1 cellular context compared by ENCODE assay signal in the genomic region with DNA sequence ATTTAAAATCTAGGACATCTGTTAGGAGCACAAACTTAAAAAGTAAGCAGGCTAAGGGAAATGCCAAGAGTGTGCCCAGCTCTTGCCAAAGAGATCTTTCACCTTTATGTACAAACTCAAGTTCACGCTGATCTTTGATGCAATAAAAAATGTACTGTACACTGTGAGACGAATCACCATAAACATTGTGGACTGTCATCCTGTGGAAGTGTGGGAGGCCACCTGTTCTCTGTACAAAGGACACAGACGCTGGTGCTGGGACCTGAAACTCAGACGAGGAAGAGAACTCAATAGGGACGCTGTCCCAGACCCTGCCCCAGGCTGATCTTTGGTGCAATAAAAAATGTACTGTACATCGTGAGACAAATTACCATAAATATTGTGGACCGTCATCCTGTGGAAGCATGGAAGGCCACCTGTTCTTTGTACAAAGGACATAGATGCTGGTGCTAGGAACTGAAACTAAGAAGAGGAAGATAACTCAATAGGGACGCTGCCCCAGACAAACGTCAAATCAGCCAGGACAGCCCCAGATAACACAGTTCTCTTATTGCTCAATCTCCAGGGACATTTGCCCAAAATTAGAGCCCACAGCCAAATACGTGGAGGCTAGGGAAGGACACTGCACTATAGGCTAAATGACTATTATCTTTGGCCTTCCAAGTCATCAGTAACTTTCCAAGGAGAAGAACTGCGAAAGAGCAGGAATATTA.
TF ChIP-seq lines count a peak whose summit lies in the region.

No MANE protein-coding gene starts in this region.

TF ChIP-seq in SK-N-SH treated with all-trans-retinoic acid at 6 μM for 48 hours, 23 proteins besides CTCF, POLR2A, EP300 and RAD21 (continued from another document):
- TF ChIP-seq, protein P1, sequence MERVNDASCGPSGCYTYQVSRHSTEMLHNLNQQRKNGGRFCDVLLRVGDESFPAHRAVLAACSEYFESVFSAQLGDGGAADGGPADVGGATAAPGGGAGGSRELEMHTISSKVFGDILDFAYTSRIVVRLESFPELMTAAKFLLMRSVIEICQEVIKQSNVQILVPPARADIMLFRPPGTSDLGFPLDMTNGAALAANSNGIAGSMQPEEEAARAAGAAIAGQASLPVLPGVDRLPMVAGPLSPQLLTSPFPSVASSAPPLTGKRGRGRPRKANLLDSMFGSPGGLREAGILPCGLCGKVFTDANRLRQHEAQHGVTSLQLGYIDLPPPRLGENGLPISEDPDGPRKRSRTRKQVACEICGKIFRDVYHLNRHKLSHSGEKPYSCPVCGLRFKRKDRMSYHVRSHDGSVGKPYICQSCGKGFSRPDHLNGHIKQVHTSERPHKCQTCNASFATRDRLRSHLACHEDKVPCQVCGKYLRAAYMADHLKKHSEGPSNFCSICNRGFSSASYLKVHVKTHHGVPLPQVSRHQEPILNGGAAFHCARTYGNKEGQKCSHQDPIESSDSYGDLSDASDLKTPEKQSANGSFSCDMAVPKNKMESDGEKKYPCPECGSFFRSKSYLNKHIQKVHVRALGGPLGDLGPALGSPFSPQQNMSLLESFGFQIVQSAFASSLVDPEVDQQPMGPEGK (CRISPR knock-in tag; IDR thresholded peaks at IDR 0.05; ENCODE audit: borderline replicate concordance) = no peak
